ENCODE assay signal across 29 cellular contexts in the genomic region with DNA sequence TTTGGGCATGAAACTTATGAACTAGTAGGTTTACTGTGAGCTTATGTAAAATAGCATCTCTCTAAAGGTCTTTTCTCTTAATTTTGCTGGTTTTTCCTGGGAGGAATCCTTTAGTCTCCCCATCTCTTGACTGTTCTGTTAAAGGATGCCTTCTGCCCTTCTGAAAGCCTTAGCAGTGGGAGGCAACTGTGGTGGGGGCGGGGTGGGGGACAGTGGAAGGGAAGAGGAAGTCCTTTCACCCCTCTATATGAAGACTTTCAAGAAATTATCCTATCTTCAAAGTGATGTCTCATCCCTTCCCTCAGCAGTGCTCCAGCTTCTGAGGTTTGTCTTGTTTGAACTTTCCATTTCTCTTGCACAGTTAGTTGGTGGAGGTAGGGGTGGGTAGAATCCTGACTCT.
"Had no signal": no experiment of that assay in that cellular context is flagged by ENCODE, and none has a peak within 500 bp of the region (broad histone marks: within the 10 kb centered on the region; RNA-seq: fewer than 3 reads in every experiment).

No MANE protein-coding gene starts in this region.

- H3K4me3 ChIP-seq: mucosa of descending colon, prostate gland, right atrium auricular region, tibial artery, uterus had no signal

- H3K36me3 ChIP-seq: brain microvascular endothelial cell, prostate gland, right atrium auricular region, tibial artery, uterus had no signal

- H3K27ac ChIP-seq: brain microvascular endothelial cell, prostate gland, right atrium auricular region, tibial artery, uterus had no signal

- H3K27ac Mint-ChIP-seq: activated CD4-positive, alpha-beta memory T cell treated with anti-CD3 and anti-CD28 coated beads, Interleukin-2, amount 10 ng/mL, durations not matched to agents 7 days and 5 days; activated CD4-positive, alpha-beta T cell treated with anti-CD3 and anti-CD28 coated beads for 36 hours; activated CD8-positive, alpha-beta memory T cell treated with anti-CD3 and anti-CD28 coated beads, Interleukin-2, amount 10 ng/mL, durations not matched to agents 7 days and 5 days; activated naive CD8-positive, alpha-beta T cell treated with anti-CD3 and anti-CD28 coated beads, Interleukin-2, amount 10 ng/mL, durations not matched to agents 7 days and 5 days; activated T-helper 2 cell treated with anti-CD3 and anti-CD28 coated beads, Interferon-gamma antibody, Interleukin-2, Interleukin-4, amounts not matched to agents 10 μg/mL and 5 μg/mL and 100 μg/mL, durations not matched to agents 14 hours and 24 hours and 36 hours; T-cell had no signal

- ATAC-seq: activated CD4-positive, alpha-beta T cell treated with anti-CD3 and anti-CD28 coated beads for 36 hours; activated CD8-positive, alpha-beta memory T cell treated with anti-CD3 and anti-CD28 coated beads, Interleukin-2, amount 10 ng/mL, durations not matched to agents 7 days and 5 days; left cardiac atrium; mucosa of descending colon; T-cell had no signal

- DNase-seq: activated CD4-positive, alpha-beta memory T cell treated with anti-CD3 and anti-CD28 coated beads, Interleukin-2, amount 10 ng/mL, durations not matched to agents 7 days and 5 days; activated CD4-positive, alpha-beta T cell treated with anti-CD3 and anti-CD28 coated beads for 36 hours; activated CD8-positive, alpha-beta memory T cell treated with anti-CD3 and anti-CD28 coated beads, Interleukin-2, amount 10 ng/mL, durations not matched to agents 7 days and 5 days; activated naive CD4-positive, alpha-beta T cell treated with Interleukin-2 at 50 U/mL for 16 hours; activated naive CD8-positive, alpha-beta T cell treated with anti-CD3 and anti-CD28 coated beads, Interleukin-2, amount 10 ng/mL, durations not matched to agents 7 days and 5 days; activated T-cell treated with anti-CD3 and anti-CD28 coated beads, Interleukin-2, amount 50 U/mL, for 1 hour; aorta; brain microvascular endothelial cell; cortex of kidney; erythroblast; foreskin melanocyte; head of caudate nucleus; left cardiac atrium; mesenchymal stem cell; mucosa of descending colon; naive B cell; stimulated activated CD4-positive, alpha-beta T cell treated with anti-CD3 and anti-CD28 coated beads, Interleukin-2, amount 100 ng/mL, for 24 hours; stimulated activated naive CD4-positive, alpha-beta T cell treated with Interleukin-2 at 50 U/mL for 16 hours; substantia nigra; T-cell; T1000; tibial artery; uterus had no signal

- H3K27me3 Mint-ChIP-seq: activated CD4-positive, alpha-beta memory T cell treated with anti-CD3 and anti-CD28 coated beads, Interleukin-2, amount 10 ng/mL, durations not matched to agents 7 days and 5 days; activated CD4-positive, alpha-beta T cell treated with anti-CD3 and anti-CD28 coated beads for 36 hours; activated CD8-positive, alpha-beta memory T cell treated with anti-CD3 and anti-CD28 coated beads, Interleukin-2, amount 10 ng/mL, durations not matched to agents 7 days and 5 days; activated naive CD8-positive, alpha-beta T cell treated with anti-CD3 and anti-CD28 coated beads, Interleukin-2, amount 10 ng/mL, durations not matched to agents 7 days and 5 days; central memory CD8-positive, alpha-beta T cell; naive B cell; T-cell had no signal

- H3K4me1 ChIP-seq: prostate gland, right atrium auricular region, tibial artery, uterus had no signal

- FAIRE-seq: endometrium had no signal

- H3K4me1 Mint-ChIP-seq: activated CD4-positive, alpha-beta memory T cell treated with anti-CD3 and anti-CD28 coated beads, Interleukin-2, amount 10 ng/mL, durations not matched to agents 7 days and 5 days; activated CD8-positive, alpha-beta memory T cell treated with anti-CD3 and anti-CD28 coated beads, Interleukin-2, amount 10 ng/mL, durations not matched to agents 7 days and 5 days had no signal

- H3K36me3 Mint-ChIP-seq: activated CD8-positive, alpha-beta memory T cell treated with anti-CD3 and anti-CD28 coated beads, Interleukin-2, amount 10 ng/mL, durations not matched to agents 7 days and 5 days had no signal

- H3K4me3 Mint-ChIP-seq: activated CD4-positive, alpha-beta memory T cell treated with anti-CD3 and anti-CD28 coated beads, Interleukin-2, amount 10 ng/mL, durations not matched to agents 7 days and 5 days; activated CD4-positive, alpha-beta T cell treated with anti-CD3 and anti-CD28 coated beads for 36 hours; activated CD8-positive, alpha-beta memory T cell treated with anti-CD3 and anti-CD28 coated beads, Interleukin-2, amount 10 ng/mL, durations not matched to agents 7 days and 5 days; activated naive CD8-positive, alpha-beta T cell treated with anti-CD3 and anti-CD28 coated beads, Interleukin-2, amount 10 ng/mL, durations not matched to agents 7 days and 5 days; central memory CD8-positive, alpha-beta T cell; naive B cell; neural crest cell; T-cell had no signal

- H3K9me3 ChIP-seq: mucosa of descending colon, prostate gland, right atrium auricular region, uterus had no signal

- H3K27me3 ChIP-seq: brain microvascular endothelial cell, right atrium auricular region, tibial artery, uterus had no signal
